Comparison of ENCODE assay signal across 18 cellular contexts in genomic region chr6:141406761-141407160, GRCh38.
DNase-seq lines count a peak whose midpoint lies in the region; ATAC-seq and TF ChIP-seq lines count a peak whose summit lies in the region.
"Had no signal": no experiment of that assay in that cellular context is flagged by ENCODE, and none has a peak within 500 bp of the region (broad histone marks: within the 10 kb centered on the region; RNA-seq: fewer than 3 reads in every experiment).

No MANE protein-coding gene starts in this region.

- ATAC-seq in heart right ventricle (no peak), Right ventricle myocardium superior (ENCODE audit: poor library complexity) (no peak), psoas muscle (no peak), left lobe of liver (no peak), GM19395 (IDR thresholded peaks at IDR 0.05; ENCODE audit: unreplicated experiment) (no peak)
- ATAC-seq: HCT116 had no signal

- H3K4me3 ChIP-seq in heart right ventricle (peak overlapping the region in 9 of 10 donors; percentile 23 to 49 (median 37)), GM23248 (no peak overlapping the region), psoas muscle (peak overlapping the region; percentile 44)

- H3K9me3 ChIP-seq in heart right ventricle (peaks cover 0 to 47% (median 17%) of the 10 kb centered on the region in 11 donors), GM23248 (ENCODE audit: low read depth) (no peaks in the 10 kb centered on the region), psoas muscle (peaks cover 18% of the 10 kb centered on the region)
- H3K9me3 ChIP-seq: Caco-2 had no signal

- H3K4me2 ChIP-seq in GM23248 (ENCODE audit: unreplicated experiment): no peak overlapping the region

- no peaks in the 10 kb centered on the region for H3K9me2 ChIP-seq in GM23248 (ENCODE audit: insufficient read depth)

- DNase-seq in heart right ventricle (no peak), Right ventricle myocardium superior (no peak), GM23248 (no peak), psoas muscle (no peak), left lobe of liver (ENCODE audit: low spot score) (no peak), RPMI8226 (no peak)
- DNase-seq: ACHN; Caco-2; CD4-positive, alpha-beta T cell; GDM1; GOT3; H7; HFFc6 had no signal

- intact Hi-C loops in heart right ventricle (cut with DNase I): loop anchor here in 1 of 10 donors (5.0 to 10.0 kb wide), 3 partner anchors 56 to 632 kb away; no protein-coding TSS in a partner anchor
- intact Hi-C loops in Right ventricle myocardium superior (cut with DNase I): no loop called here
- intact Hi-C loops in psoas muscle (cut with DNase I): no loop called here

- no peaks in the 10 kb centered on the region for H3K36me3 ChIP-seq in heart right ventricle
- no peaks in the 10 kb centered on the region for H3K36me3 ChIP-seq in GM23248 (ENCODE audit: low read depth)
- H3K36me3 ChIP-seq in psoas muscle (ENCODE audit: insufficient read depth in 1 of 2, low read depth in 1 of 2): no peaks in the 10 kb centered on the region

- TF ChIP-seq CTCF in heart right ventricle (IDR thresholded peaks at IDR 0.05) (no peak), 22Rv1 (IDR thresholded peaks at IDR 0.05) (no peak), psoas muscle (IDR thresholded peaks at IDR 0.05) (no peak)

- no peaks in the 10 kb centered on the region for H3F3A ChIP-seq in GM23248 (ENCODE audit: insufficient read depth)

- 0 out of 2 replicates have a peak overlapping the region, but pooled peaks have one; percentile 28 for H2AFZ ChIP-seq in GM23248

- no peaks in the 10 kb centered on the region for H4K20me1 ChIP-seq in GM23248 (ENCODE audit: insufficient read depth)

- WGBS in heart right ventricle, 2 donors: 40 to 43% methylated on average over 1 of the region's 1 CpG
- 20 to 25% methylated on average over 1 of the region's 1 CpG for WGBS in GM23248 (ENCODE audit: low coverage in 1 of 2, low lambda C conversion rate in 2 of 2, missing lambda C conversion rate in 2 of 2), 2 experiments
- 18 to 53% (median 37%) methylated on average over 1 of the region's 1 CpG for WGBS in psoas muscle, 3 donors

- in situ Hi-C loops in GM23248 (cut with MboI): no loop called here

- H3K79me2 ChIP-seq in GM23248 (ENCODE audit: insufficient read depth): no peaks in the 10 kb centered on the region

- H3K27ac ChIP-seq in heart right ventricle (peak overlapping the region in 9 of 10 donors; percentile 29 to 85 (median 80)), 22Rv1 (peak overlapping the region; percentile 76; the same call in 1 of the 2 replicates), GM23248 (no peak overlapping the region), psoas muscle (peak overlapping the region; percentile 19)
- H3K27ac ChIP-seq: C4-2B, HL-60 had no signal

- H3K9ac ChIP-seq in GM23248: no peak overlapping the region

- H3K4me1 ChIP-seq in heart right ventricle: peaks cover 0 to 15% (median 4%) of the 10 kb centered on the region in 9 donors
- H3K4me1 ChIP-seq in GM23248 (ENCODE audit: insufficient read depth): peaks cover 11% of the 10 kb centered on the region; the same call in 1 of the 2 replicates
- peaks cover 19% of the 10 kb centered on the region for H3K4me1 ChIP-seq in psoas muscle
- H3K4me1 ChIP-seq: Caco-2 had no signal

- H3K27me3 ChIP-seq in heart right ventricle (no peaks in the 10 kb centered on the region), GM23248 (replicated peaks; ENCODE audit: insufficient read depth) (no peaks in the 10 kb centered on the region), psoas muscle (ENCODE audit: insufficient read depth in 3 of 3, low read length in 2 of 3) (no peaks in the 10 kb centered on the region)
